Comparison of ENCODE assay signal across 23 cellular contexts in the genomic region with DNA sequence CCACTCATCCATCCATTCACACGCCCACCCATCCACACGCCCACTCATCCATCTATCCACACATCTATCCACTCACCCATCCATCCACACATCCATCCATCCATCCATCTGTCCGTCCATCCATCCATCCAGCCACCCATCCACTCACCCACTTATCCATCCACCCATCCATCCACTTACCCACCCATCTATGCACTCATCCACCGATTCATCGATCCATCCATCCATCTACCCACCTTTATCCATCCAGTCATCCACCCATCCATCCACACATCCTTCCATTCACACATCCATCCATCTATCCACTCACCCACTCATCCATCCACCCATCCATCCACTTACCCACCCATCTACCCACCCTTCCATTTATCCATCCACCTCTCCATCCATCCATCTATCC. TPM values are rescaled to one million over a fixed set of nuclear protein-coding genes. Genes with fewer than 3 reads are reported as not detected.
DNase-seq lines count a peak whose midpoint lies in the region; ATAC-seq and TF ChIP-seq lines count a peak whose summit lies in the region.
"Had no signal": no experiment of that assay in that cellular context is flagged by ENCODE, and none has a peak within 500 bp of the region (broad histone marks: within the 10 kb centered on the region; RNA-seq: fewer than 3 reads in every experiment).

No MANE protein-coding gene starts in this region.

- peaks cover 20% of the 10 kb centered on the region for H3K4me1 Mint-ChIP-seq in central memory CD8-positive, alpha-beta T cell

- H3K4me1 ChIP-seq in heart left ventricle: no peaks in the 10 kb centered on the region
- no peaks in the 10 kb centered on the region for H3K4me1 ChIP-seq in sigmoid colon
- H3K4me1 ChIP-seq in foreskin keratinocyte: no peaks in the 10 kb centered on the region
- H3K4me1 ChIP-seq: BE2C had no signal

- WGBS in heart left ventricle, 4 donors: 94 to 96% (median 95%) methylated on average over 5 of the region's 5 CpGs
- 94 to 95% methylated on average over 5 of the region's 5 CpGs for WGBS in sigmoid colon, 2 donors

- H3K27ac Mint-ChIP-seq in central memory CD8-positive, alpha-beta T cell (ENCODE audit: low read depth): peak overlapping the region; percentile 4
- H3K27ac Mint-ChIP-seq: H9 had no signal

- H3K9me3 ChIP-seq in heart left ventricle: peaks cover 0 to 21% (median 14%) of the 10 kb centered on the region in 12 donors
- H3K9me3 ChIP-seq in sigmoid colon: peaks cover 0 to 6% (median 5%) of the 10 kb centered on the region in 4 donors
- H3K9me3 ChIP-seq: BE2C had no signal

- no peaks in the 10 kb centered on the region for H3K27me3 Mint-ChIP-seq in central memory CD8-positive, alpha-beta T cell

- TF ChIP-seq EP300 in sigmoid colon (IDR thresholded peaks at IDR 0.05): no peak

- H3K27me3 ChIP-seq in heart left ventricle (no peaks in the 10 kb centered on the region), sigmoid colon (no peaks in the 10 kb centered on the region), foreskin keratinocyte (no peaks in the 10 kb centered on the region)
- H3K27me3 ChIP-seq: BE2C had no signal

- DNase-seq in left ventricle myocardium superior: peak; percentile 3
- no peak for DNase-seq in heart left ventricle
- no peak for DNase-seq in central memory CD8-positive, alpha-beta T cell (ENCODE audit: low spot score in 2 of 2)
- DNase-seq in sigmoid colon: peak; percentile 11
- no peak for DNase-seq in DMS53 (lab: John Stamatoyannopoulos, UW)
- DNase-seq in NCI-H128 (lab: John Stamatoyannopoulos, UW; ENCODE audit: unreplicated experiment): no peak
- no peak for DNase-seq in foreskin keratinocyte
- DNase-seq: BE2C, DND-41, GM23248, H9, NCI-H1092 treated with DMSO at 0.1 percent for 48 hours, NCI-H146, NCI-H2029, NCI-H2227 treated with DMSO at 0.1 percent for 48 hours, NCI-H510A treated with DMSO at 0.1 percent for 48 hours, NCI-H748 treated with DMSO at 0.1 percent for 48 hours, PC-9, RPMI8226, SHP77 had no signal

- H3K27ac ChIP-seq in heart left ventricle (no peak overlapping the region), sigmoid colon (no peak overlapping the region), foreskin keratinocyte (no peak overlapping the region)
- H3K27ac ChIP-seq: GM23248, HL-60, KMS-11, PC-9, SK-N-MC had no signal

- TF ChIP-seq CTCF in heart left ventricle (IDR thresholded peaks at IDR 0.05) (no peak), sigmoid colon (IDR thresholded peaks at IDR 0.05) (no peak), foreskin keratinocyte (conservative IDR thresholded peaks at IDR 0.05) (no peak)

- ATAC-seq in left ventricle myocardium superior (no peak), heart left ventricle (no peak), foreskin keratinocyte (no peak)
- no peak for ATAC-seq in central memory CD8-positive, alpha-beta T cell (replicated peaks; ENCODE audit: extremely low read depth, poor library complexity, severe bottlenecking)

- H3K4me3 Mint-ChIP-seq in central memory CD8-positive, alpha-beta T cell: no peak overlapping the region
- H3K4me3 Mint-ChIP-seq: H9 had no signal

- H3K36me3 ChIP-seq in heart left ventricle: peaks cover 0 to 54% (median 44%) of the 10 kb centered on the region in 9 donors
- H3K36me3 ChIP-seq in sigmoid colon: peaks cover 11 to 61% (median 27%) of the 10 kb centered on the region in 4 donors
- H3K36me3 ChIP-seq: BE2C had no signal

- H3K36me3 Mint-ChIP-seq in central memory CD8-positive, alpha-beta T cell (ENCODE audit: insufficient read depth): peaks cover 21% of the 10 kb centered on the region

- H3K9me3 Mint-ChIP-seq in central memory CD8-positive, alpha-beta T cell: peaks cover 17% of the 10 kb centered on the region

- no peak for TF ChIP-seq POLR2A in heart left ventricle (IDR thresholded peaks at IDR 0.05)
- no peak for TF ChIP-seq POLR2A in sigmoid colon (IDR thresholded peaks at IDR 0.05)

- H3K4me3 ChIP-seq in heart left ventricle: no peak overlapping the region
- H3K4me3 ChIP-seq in sigmoid colon: no peak overlapping the region
- H3K4me3 ChIP-seq: GM23248, PC-9, SK-N-MC had no signal

- intact Hi-C loops in left ventricle myocardium superior (cut with micrococcal nuclease): no loop called here
- intact Hi-C loops in heart left ventricle (cut with DNase I): no loop called here
- intact Hi-C loops in sigmoid colon (cut with DNase I): no loop called here

RNA-seq across cellular contexts. Expression of a gene that starts 28.3 kb away (rescaled TPM):
- total RNA-seq in left ventricle myocardium superior (34.3 TPM), heart left ventricle (10 to 100 TPM; 25.3 to 44.6 (median 29.1) TPM), sigmoid colon (10 to 100 TPM; 20.8 to 30.6 (median 29.3) TPM), foreskin keratinocyte (16.4 and 21.3 TPM in 2 replicates)
- polyA plus RNA-seq in heart left ventricle (10 to 100 TPM; 20.2 to 42.3 TPM), sigmoid colon (10 to 100 TPM; 11.8 to 24.0 (median 21.0) TPM), foreskin keratinocyte (20.3 and 23.4 TPM in 2 replicates)

RNA-seq across cellular contexts. Expression of a gene that starts 32.5 kb away (rescaled TPM):
- 172 TPM for total RNA-seq in left ventricle myocardium superior
- 100 to 1,000 TPM; 109 to 197 (median 129) TPM for total RNA-seq in heart left ventricle
- polyA plus RNA-seq in heart left ventricle: 100 to 1,000 TPM in 1 of 2 donors, 10 to 100 TPM in 1; 78.2 to 232 TPM
- total RNA-seq in sigmoid colon: 100 to 1,000 TPM; 329 to 493 (median 469) TPM
- polyA plus RNA-seq in sigmoid colon: 100 to 1,000 TPM; 449 to 644 (median 517) TPM
- 197 and 198 TPM in 2 replicates for total RNA-seq in foreskin keratinocyte
- 345 and 383 TPM in 2 replicates for polyA plus RNA-seq in foreskin keratinocyte

Comparison
In these comparisons a context has a peak if more than half of its experiments do, and no peak if none do; other contexts are left out.
1. DNase-seq: peak in left ventricle myocardium superior (single experiment) and sigmoid colon (single experiment); none in heart left ventricle (0 of 5), central memory CD8-positive, alpha-beta T cell (0 of 2), DMS53 (single experiment), NCI-H128 (single experiment) and foreskin keratinocyte (0 of 2).